ENCODE assay signal across 14 cellular contexts in genomic region chr2:172455121-172455515, GRCh38. TPM values are rescaled to one million over a fixed set of nuclear protein-coding genes. Genes with fewer than 3 reads are reported as not detected.
A peak's percentile ranks its signal among the peaks of the same experiment; 100 is the strongest.
DNase-seq lines count a peak whose midpoint lies in the region; ATAC-seq lines count a peak whose summit lies in the region.
"Had no signal": no experiment of that assay in that cellular context is flagged by ENCODE, and none has a peak within 500 bp of the region (broad histone marks: within the 10 kb centered on the region; RNA-seq: fewer than 3 reads in every experiment).

No MANE protein-coding gene starts in this region.

- DNase-seq in DMS53 treated with DMSO at 0.1 percent for 48 hours (lab: John Stamatoyannopoulos, UW; ENCODE audit: unreplicated experiment) (peak; percentile 50), NCI-H2029 treated with DMSO at 0.1 percent for 48 hours (lab: John Stamatoyannopoulos, UW) (peak; percentile 42), cerebellar cortex (ENCODE audit: low spot score) (no peak)
- DNase-seq in central memory CD8-positive, alpha-beta T cell (ENCODE audit: low spot score in 2 of 2), result no peak
- peak in 2 of 9 donors; percentile 25 to 26 for DNase-seq in naive thymus-derived CD4-positive, alpha-beta T cell
- DNase-seq in activated CD4-positive, CD25-positive, alpha-beta regulatory T cell treated with anti-CD3 and anti-CD28 coated beads, Interleukin-2, amount 50 U/mL, for 72 hours, result no peak
- DNase-seq in activated CD4-positive, alpha-beta T cell treated with anti-CD3 and anti-CD28 coated beads, Interleukin-2, amount 50 U/mL, for 4 hours, result no peak
- DNase-seq: effector memory CD4-positive, alpha-beta T cell; NCI-H1092 treated with DMSO at 0.1 percent for 48 hours; NCI-H82; WERI-Rb-1 had no signal

- ATAC-seq in central memory CD8-positive, alpha-beta T cell (replicated peaks; ENCODE audit: extremely low read depth, poor library complexity, severe bottlenecking), result no peak
- ATAC-seq in naive thymus-derived CD4-positive, alpha-beta T cell, result peak; percentile 48
- no peak for ATAC-seq in GM18519 (IDR thresholded peaks at IDR 0.05; ENCODE audit: low FRiP score, unreplicated experiment)
- ATAC-seq: gastroesophageal sphincter had no signal

- peaks cover 7% of the 10 kb centered on the region for H3K36me3 Mint-ChIP-seq in central memory CD8-positive, alpha-beta T cell (ENCODE audit: insufficient read depth)
- peaks cover 0 to 23% (median 21%) of the 10 kb centered on the region in 5 donors for H3K36me3 Mint-ChIP-seq in naive thymus-derived CD4-positive, alpha-beta T cell

- POLR2A ChIA-PET in naive thymus-derived CD4-positive, alpha-beta T cell (lab: Charles Lee), result interaction anchor here (33.2 kb wide), 1 partner anchor 20 kb away, joined by 862 read pairs; the partner anchor contains the start of gene ITGA6

- peak overlapping the region; percentile 3 for H3K27ac Mint-ChIP-seq in central memory CD8-positive, alpha-beta T cell (ENCODE audit: low read depth)
- peak overlapping the region in 7 of 9 donors; percentile 75 to 98 (median 85) for H3K27ac Mint-ChIP-seq in naive thymus-derived CD4-positive, alpha-beta T cell

- H3K27me3 ChIP-seq in naive thymus-derived CD4-positive, alpha-beta T cell (ENCODE audit: control insufficient read depth in 2 of 2, insufficient read depth in 2 of 2, low read length in 2 of 2), result no peaks in the 10 kb centered on the region
- H3K27me3 ChIP-seq: ascending aorta had no signal

- intact Hi-C loops in naive thymus-derived CD4-positive, alpha-beta T cell (cut with micrococcal nuclease), result loop anchor here in 1 of 2 donors (1.0 kb wide), 1 partner anchor 13 kb away; no protein-coding TSS in a partner anchor

- no peaks in the 10 kb centered on the region for H3K9me3 Mint-ChIP-seq in central memory CD8-positive, alpha-beta T cell
- H3K9me3 Mint-ChIP-seq in naive thymus-derived CD4-positive, alpha-beta T cell, result no peaks in the 10 kb centered on the region

- no peak overlapping the region for H3K4me3 Mint-ChIP-seq in central memory CD8-positive, alpha-beta T cell
- H3K4me3 Mint-ChIP-seq in naive thymus-derived CD4-positive, alpha-beta T cell, result peak overlapping the region in 6 of 10 donors; percentile 8 to 72 (median 62)

- H3K4me3 ChIP-seq in naive thymus-derived CD4-positive, alpha-beta T cell (ENCODE audit: low read length), result no peak overlapping the region
- H3K4me3 ChIP-seq: ascending aorta, gastroesophageal sphincter had no signal

- H3K4me1 ChIP-seq in naive thymus-derived CD4-positive, alpha-beta T cell (ENCODE audit: control insufficient read depth in 2 of 2, insufficient read depth in 2 of 2, low read length in 2 of 2), result peaks cover 9 to 79% of the 10 kb centered on the region in 2 donors
- H3K4me1 ChIP-seq: ascending aorta had no signal

- peaks cover 0 to 15% (median 0%) of the 10 kb centered on the region in 3 experiments for H3K36me3 ChIP-seq in naive thymus-derived CD4-positive, alpha-beta T cell (ENCODE audit: control insufficient read depth in 2 of 3, insufficient read depth in 3 of 3, low read length in 3 of 3)
- H3K36me3 ChIP-seq: ascending aorta, gastroesophageal sphincter, WERI-Rb-1 had no signal

- H3K27me3 Mint-ChIP-seq in central memory CD8-positive, alpha-beta T cell, result no peaks in the 10 kb centered on the region
- H3K27me3 Mint-ChIP-seq in naive thymus-derived CD4-positive, alpha-beta T cell, result peaks cover 0 to 19% (median 0%) of the 10 kb centered on the region in 5 donors

- H3K9me3 ChIP-seq in naive thymus-derived CD4-positive, alpha-beta T cell (ENCODE audit: control insufficient read depth in 2 of 3, low read length in 3 of 3), result no peaks in the 10 kb centered on the region
- H3K9me3 ChIP-seq: ascending aorta, gastroesophageal sphincter had no signal

- no peak overlapping the region for H3K27ac ChIP-seq in naive thymus-derived CD4-positive, alpha-beta T cell (ENCODE audit: low read depth, low read length)
- H3K27ac ChIP-seq: ascending aorta, gastroesophageal sphincter, WERI-Rb-1 had no signal

- CTCF ChIA-PET in naive thymus-derived CD4-positive, alpha-beta T cell (lab: Charles Lee), result interaction anchor here (0.6 to 15.5 kb wide), 2 partner anchors 20 to 175 kb away, joined by 3 to 673 read pairs; partner anchors contain the start of gene ITGA6

- H3K4me1 Mint-ChIP-seq in central memory CD8-positive, alpha-beta T cell, result peaks cover 74% of the 10 kb centered on the region
- H3K4me1 Mint-ChIP-seq in naive thymus-derived CD4-positive, alpha-beta T cell, result peaks cover 21 to 96% (median 91%) of the 10 kb centered on the region in 7 donors

RNA-seq across cellular contexts. Expression of gene ITGA6, which starts 27.7 kb away (rescaled TPM):
- total RNA-seq in naive thymus-derived CD4-positive, alpha-beta T cell, result 100 to 1,000 TPM in 4 of 5 experiments, 10 to 100 TPM in 1; 13.1 to 179 (median 135) TPM
- polyA plus RNA-seq in naive thymus-derived CD4-positive, alpha-beta T cell, result 100 to 1,000 TPM in 1 of 2 donors, 10 to 100 TPM in 1; 98.9 to 102 TPM

Comparison
In these comparisons a context has a peak if more than half of its experiments do, and no peak if none do; other contexts are left out.
1. DNase-seq: peak in DMS53 treated with DMSO at 0.1 percent for 48 hours (single experiment) and NCI-H2029 treated with DMSO at 0.1 percent for 48 hours (single experiment); none in central memory CD8-positive, alpha-beta T cell (0 of 2), cerebellar cortex (single experiment), activated CD4-positive, CD25-positive, alpha-beta regulatory T cell treated with anti-CD3 and anti-CD28 coated beads, Interleukin-2, amount 50 U/mL, for 72 hours (single experiment) and activated CD4-positive, alpha-beta T cell treated with anti-CD3 and anti-CD28 coated beads, Interleukin-2, amount 50 U/mL, for 4 hours (0 of 2).